In genomic region chr10:61606971-61607907, GRCh38 we compare ENCODE assay signal across 10 cellular contexts. TPM values are rescaled to one million over a fixed set of nuclear protein-coding genes. Genes with fewer than 3 reads are reported as not detected.
A peak's percentile ranks its signal among the peaks of the same experiment; 100 is the strongest.
DNase-seq lines count a peak whose midpoint lies in the region; ATAC-seq and TF ChIP-seq lines count a peak whose summit lies in the region.
"Had no signal": no experiment of that assay in that cellular context is flagged by ENCODE, and none has a peak within 500 bp of the region (broad histone marks: within the 10 kb centered on the region; RNA-seq: fewer than 3 reads in every experiment).

No MANE protein-coding gene starts in this region.

- DNase-seq in GM10266 (ENCODE audit: extremely low spot score), result no peak
- DNase-seq in ascending aorta (ENCODE audit: low spot score in 2 of 2), result no peak
- peak; percentile 40 to 41 for DNase-seq in lung microvascular endothelial cell (ENCODE audit: low read depth in 2 of 2)
- no peak for DNase-seq in activated T-cell treated with anti-CD3 and anti-CD28 coated beads, Interleukin-2, amount 50 U/mL, for 4 hours
- no peak for DNase-seq in stimulated activated naive CD4-positive, alpha-beta T cell treated with Interleukin-2 at 50 U/mL for 16 hours (lab: John Stamatoyannopoulos, UW)
- no peak for DNase-seq in activated CD4-positive, alpha-beta T cell treated with anti-CD3 and anti-CD28 coated beads for 4 hours
- DNase-seq: cerebellar nuclear complex, SHP77 treated with DMSO at 0.1 percent for 48 hours had no signal

- TF ChIP-seq CTCF in GM10266 (IDR thresholded peaks at IDR 0.05; ENCODE audit: control insufficient read depth, insufficient read depth, low read depth, missing control alignments) (peak; percentile 31), ascending aorta (IDR thresholded peaks at IDR 0.05) (peak in 2 of 3 experiments; percentile 32 to 46)

- peaks cover 14% of the 10 kb centered on the region for H3K27me3 Mint-ChIP-seq in activated T-cell treated with anti-CD3 and anti-CD28 coated beads, Interleukin-2, amount 50 U/mL, for 4 hours (ENCODE audit: low read depth)

- ATAC-seq in HG03342 (IDR thresholded peaks at IDR 0.05; ENCODE audit: unreplicated experiment) (peak; percentile 63), GM21515 (IDR thresholded peaks at IDR 0.05; ENCODE audit: unreplicated experiment) (no peak)
- ATAC-seq in activated T-cell treated with anti-CD3 and anti-CD28 coated beads, Interleukin-2, amount 50 U/mL, for 4 hours, result no peak

- H3K36me3 Mint-ChIP-seq in activated T-cell treated with anti-CD3 and anti-CD28 coated beads, Interleukin-2, amount 50 U/mL, for 4 hours (ENCODE audit: insufficient read depth), result no peaks in the 10 kb centered on the region

- no peaks in the 10 kb centered on the region for H3K36me3 ChIP-seq in ascending aorta

- no peaks in the 10 kb centered on the region for H3K27me3 ChIP-seq in ascending aorta

- no peaks in the 10 kb centered on the region for H3K4me1 Mint-ChIP-seq in activated T-cell treated with anti-CD3 and anti-CD28 coated beads, Interleukin-2, amount 50 U/mL, for 4 hours (ENCODE audit: low read depth)

- H3K4me3 ChIP-seq in ascending aorta, result no peak overlapping the region

- no peak overlapping the region for H3K4me3 Mint-ChIP-seq in activated T-cell treated with anti-CD3 and anti-CD28 coated beads, Interleukin-2, amount 50 U/mL, for 4 hours

- H3K9me3 ChIP-seq in ascending aorta, result no peaks in the 10 kb centered on the region

- H3K27ac ChIP-seq in ascending aorta, result no peak overlapping the region

- intact Hi-C loops in ascending aorta (cut with DNase I), result no loop called here

- H3K9me3 Mint-ChIP-seq in activated T-cell treated with anti-CD3 and anti-CD28 coated beads, Interleukin-2, amount 50 U/mL, for 4 hours, result no peaks in the 10 kb centered on the region

- H3K4me1 ChIP-seq in ascending aorta, result no peaks in the 10 kb centered on the region

RNA-seq across cellular contexts. Expression of gene CABCOCO1, which starts 55.5 kb away (rescaled TPM):
- not detected for total RNA-seq in ascending aorta
- under 0.01 TPM in 1 of 2 replicates, not detected in the other for total RNA-seq in lung microvascular endothelial cell
- not detected for total RNA-seq in activated T-cell treated with anti-CD3 and anti-CD28 coated beads, Interleukin-2, amount 50 U/mL, for 4 hours

Comparison
In these comparisons a context has a peak if more than half of its experiments do, and no peak if none do; other contexts are left out.
1. DNase-seq: peak in lung microvascular endothelial cell (2 of 2); none in GM10266 (single experiment), ascending aorta (0 of 2), activated T-cell treated with anti-CD3 and anti-CD28 coated beads, Interleukin-2, amount 50 U/mL, for 4 hours (single experiment), stimulated activated naive CD4-positive, alpha-beta T cell treated with Interleukin-2 at 50 U/mL for 16 hours (single experiment) and activated CD4-positive, alpha-beta T cell treated with anti-CD3 and anti-CD28 coated beads for 4 hours (0 of 2).